ENCODE assay signal across 9 cellular contexts in genomic region chr17:77793888-77794235, GRCh38.
"Had no signal": no experiment of that assay in that cellular context is flagged by ENCODE, and none has a peak within 500 bp of the region (broad histone marks: within the 10 kb centered on the region; RNA-seq: fewer than 3 reads in every experiment).

No MANE protein-coding gene starts in this region.

- H3K4me3 Mint-ChIP-seq: HFFc6, IgD-negative memory B cell had no signal

- H2AFZ ChIP-seq: GM23248 had no signal

- ATAC-seq: HCT116, HepG2 had no signal

- DNase-seq: GM23248, GOT3, H7, HFFc6 had no signal

- H3K4me1 ChIP-seq: HAP-1 had no signal

- H3K9ac ChIP-seq: GM23248 had no signal

- H3K27ac Mint-ChIP-seq: HFFc6, IgD-negative memory B cell had no signal

- H3K4me3 ChIP-seq: GM23248, HAP-1 had no signal

- H3K27ac ChIP-seq: GM23248, HL-60 had no signal

- H3K36me3 Mint-ChIP-seq: IgD-negative memory B cell had no signal

- H3K9me3 ChIP-seq: HAP-1 had no signal

- H3K9me3 Mint-ChIP-seq: HFFc6 had no signal

- FAIRE-seq: HepG2 had no signal

- H3K36me3 ChIP-seq: HAP-1 had no signal
